ENCODE assay signal across 19 cellular contexts in the genomic region with DNA sequence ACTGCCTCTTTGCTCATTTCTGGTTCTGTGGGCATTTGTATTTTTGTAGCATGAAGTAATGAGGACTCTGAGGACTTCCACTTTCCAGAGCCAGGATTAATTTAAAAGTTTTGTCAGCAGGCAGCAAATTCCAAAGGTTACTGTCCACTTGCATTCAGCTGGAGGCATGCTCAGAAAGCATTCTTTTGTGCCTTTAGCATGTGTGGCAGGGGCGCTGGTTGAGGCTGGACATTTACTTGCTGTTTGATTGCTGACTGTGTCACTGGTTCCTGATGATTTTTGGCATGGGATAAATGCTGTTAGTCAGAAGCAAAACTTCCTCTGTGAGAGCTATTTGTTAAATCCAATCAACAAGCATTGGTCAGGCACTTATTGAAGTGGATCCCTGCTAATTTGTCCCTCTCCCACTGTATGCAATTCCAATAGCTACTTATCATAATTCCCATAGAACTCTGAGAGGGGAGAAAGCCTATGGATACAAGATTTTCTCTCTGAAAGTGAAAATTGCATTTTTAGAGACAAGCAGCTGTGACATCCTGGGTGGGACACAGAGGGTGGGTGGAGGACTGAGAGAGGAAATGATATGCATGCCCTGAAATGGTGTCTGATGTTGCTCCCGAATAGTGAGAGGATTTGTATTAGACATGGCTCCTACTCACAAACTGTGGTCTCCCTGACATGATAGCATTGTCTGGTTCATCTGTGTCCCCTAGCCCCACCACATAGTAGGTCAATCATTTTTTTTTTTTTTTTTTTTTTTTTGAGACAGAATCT.
"Had no signal": no experiment of that assay in that cellular context is flagged by ENCODE, and none has a peak within 500 bp of the region (broad histone marks: within the 10 kb centered on the region; RNA-seq: fewer than 3 reads in every experiment).

No MANE protein-coding gene starts in this region.

- H3K27ac Mint-ChIP-seq: activated naive CD4-positive, alpha-beta T cell treated with anti-CD3 and anti-CD28 coated beads, Interleukin-2, amount 10 ng/mL, durations not matched to agents 7 days and 5 days; activated naive CD8-positive, alpha-beta T cell treated with anti-CD3 and anti-CD28 coated beads, Interleukin-2, amount 50 U/mL, for 24 hours; nephron; stimulated activated memory B cell treated with anti-CD40 and anti-IgM and Interleukin-4, amounts not matched to agents 10 μg/mL and 1 μg/mL and 100 μg/mL, for 72 hours had no signal

- H3K27ac ChIP-seq: breast epithelium, prostate gland, upper lobe of right lung had no signal

- H3K36me3 Mint-ChIP-seq: activated naive CD4-positive, alpha-beta T cell treated with anti-CD3 and anti-CD28 coated beads, Interleukin-2, amount 10 ng/mL, durations not matched to agents 7 days and 5 days; stimulated activated memory B cell treated with anti-CD40 and anti-IgM and Interleukin-4, amounts not matched to agents 10 μg/mL and 1 μg/mL and 100 μg/mL, for 72 hours had no signal

- H3K36me3 ChIP-seq: breast epithelium, prostate gland, upper lobe of right lung had no signal

- H3K4me3 ChIP-seq: breast epithelium, prostate gland, smooth muscle cell, upper lobe of right lung had no signal

- H3K27me3 ChIP-seq: breast epithelium, upper lobe of right lung had no signal

- H3K4me2 ChIP-seq: smooth muscle cell had no signal

- ATAC-seq: activated CD4-positive, CD25-positive, alpha-beta regulatory T cell treated with anti-CD3 and anti-CD28 coated beads, Interleukin-2, amount 50 U/mL, for 24 hours; activated naive CD8-positive, alpha-beta T cell treated with anti-CD3 and anti-CD28 coated beads, Interleukin-2, amount 50 U/mL, for 24 hours; esophagus mucosa; stimulated activated memory B cell treated with anti-CD40 and anti-IgM and Interleukin-4, amounts not matched to agents 10 μg/mL and 1 μg/mL and 100 μg/mL, for 72 hours had no signal

- DNase-seq: activated CD8-positive, alpha-beta memory T cell treated with anti-CD3 and anti-CD28 coated beads for 24 hours; activated CD8-positive, alpha-beta memory T cell treated with anti-CD3 and anti-CD28 coated beads, Interleukin-2, amount 50 U/mL, for 48 hours; activated effector memory CD4-positive, alpha-beta T cell treated with Interleukin-2 at 50 U/mL for 16 hours; activated naive CD4-positive, alpha-beta T cell treated with anti-CD3 and anti-CD28 coated beads, Interleukin-2, amount 10 ng/mL, durations not matched to agents 7 days and 5 days; activated naive CD8-positive, alpha-beta T cell treated with anti-CD3 and anti-CD28 coated beads, Interleukin-2, amount 50 U/mL, for 24 hours; activated T-cell treated with anti-CD3 and anti-CD28 coated beads, Interleukin-2, amount 50 U/mL, for 48 hours; cerebellar nuclear complex; effector CD4-positive, alpha-beta T cell; right cardiac atrium; stimulated activated CD4-positive, alpha-beta T cell treated with anti-CD3 and anti-CD28 coated beads, Interleukin-4, amount 100 ng/mL, for 4 hours; T1000; upper lobe of right lung had no signal

- H3K4me1 Mint-ChIP-seq: nephron; stimulated activated memory B cell treated with anti-CD40 and anti-IgM and Interleukin-4, amounts not matched to agents 10 μg/mL and 1 μg/mL and 100 μg/mL, for 72 hours had no signal

- H3K27me3 Mint-ChIP-seq: activated naive CD4-positive, alpha-beta T cell treated with anti-CD3 and anti-CD28 coated beads, Interleukin-2, amount 10 ng/mL, durations not matched to agents 7 days and 5 days; stimulated activated memory B cell treated with anti-CD40 and anti-IgM and Interleukin-4, amounts not matched to agents 10 μg/mL and 1 μg/mL and 100 μg/mL, for 72 hours had no signal

- H3K4me1 ChIP-seq: breast epithelium, prostate gland, upper lobe of right lung had no signal

- H3K4me3 Mint-ChIP-seq: activated naive CD4-positive, alpha-beta T cell treated with anti-CD3 and anti-CD28 coated beads, Interleukin-2, amount 10 ng/mL, durations not matched to agents 7 days and 5 days; activated naive CD8-positive, alpha-beta T cell treated with anti-CD3 and anti-CD28 coated beads, Interleukin-2, amount 50 U/mL, for 24 hours; nephron; stimulated activated memory B cell treated with anti-CD40 and anti-IgM and Interleukin-4, amounts not matched to agents 10 μg/mL and 1 μg/mL and 100 μg/mL, for 72 hours had no signal

- H3K9me3 ChIP-seq: breast epithelium, prostate gland, upper lobe of right lung had no signal
